8 cellular contexts compared by ENCODE assay signal in genomic region chr12:103877934-103878510, GRCh38. TPM values are rescaled to one million over a fixed set of nuclear protein-coding genes. Genes with fewer than 3 reads are reported as not detected.
DNase-seq lines count a peak whose midpoint lies in the region; ATAC-seq, FAIRE-seq and TF ChIP-seq lines count a peak whose summit lies in the region.

No MANE protein-coding gene starts in this region.

- H3K9ac ChIP-seq in Loucy (ENCODE audit: low read depth, low read length, poor library complexity, severe bottlenecking) = peak overlapping the region; percentile 31

- CTCF ChIA-PET in RWPE1 (lab: Yijun Ruan, JAX) = interaction anchor here (0.6 to 1.1 kb wide), 3 partner anchors 107 to 1005 kb away, joined by 3 read pairs; no protein-coding TSS in a partner anchor

- H3K9me2 ChIP-seq in Loucy (replicated peaks; ENCODE audit: low read depth, low read length) = no peaks in the 10 kb centered on the region

- peak overlapping the region; percentile 50 for H3K4me3 ChIP-seq in Loucy (ENCODE audit: low read length, poor library complexity, severe bottlenecking)
- no peak overlapping the region for H3K4me3 ChIP-seq in prostate gland

- no peaks in the 10 kb centered on the region for H3K36me3 ChIP-seq in Loucy (ENCODE audit: insufficient read depth, low read length)
- no peaks in the 10 kb centered on the region for H3K36me3 ChIP-seq in prostate gland

- DNase-seq in GM12891 (ENCODE audit: insufficient read length, low spot score) = peak; percentile 26
- DNase-seq in RWPE1 (ENCODE audit: low spot score) = peak; percentile 81
- peak; percentile 14 for DNase-seq in activated effector memory CD4-positive, alpha-beta T cell treated with Interleukin-2 at 50 U/mL for 16 hours
- peak; percentile 38 for DNase-seq in globus pallidus (ENCODE audit: low spot score)
- DNase-seq in prostate gland (ENCODE audit: low spot score) = peak; percentile 70

- no peak for ATAC-seq in GM18907 (IDR thresholded peaks at IDR 0.05; ENCODE audit: unreplicated experiment)

- peak overlapping the region; percentile 69 for H3K4me2 ChIP-seq in Loucy (ENCODE audit: low read depth, low read length, poor library complexity, severe bottlenecking)

- H3K79me2 ChIP-seq in Loucy (ENCODE audit: insufficient read depth, low read length) = no peaks in the 10 kb centered on the region

- H3K27ac ChIP-seq in RWPE1 = no peak overlapping the region
- H3K27ac ChIP-seq in prostate gland = no peak overlapping the region

- TF ChIP-seq CTCF in Loucy (conservative IDR thresholded peaks at IDR 0.05; ENCODE audit: low read length) (peak; percentile 87), RWPE1 (conservative IDR thresholded peaks at IDR 0.05; ENCODE audit: low read depth) (peak; percentile 79), prostate gland (IDR thresholded peaks at IDR 0.05) (peak; percentile 46 to 70 (median 68))

- H3K9me3 ChIP-seq in Loucy (ENCODE audit: insufficient read depth, low read depth, low read length) (no peaks in the 10 kb centered on the region), prostate gland (no peaks in the 10 kb centered on the region)

- H3K4me1 ChIP-seq in Loucy (ENCODE audit: insufficient read depth, low read length, poor library complexity, severe bottlenecking) (peaks cover 46% of the 10 kb centered on the region), prostate gland (replicated peaks) (no peaks in the 10 kb centered on the region)

- H4K20me1 ChIP-seq in Loucy (ENCODE audit: insufficient read depth, low read length, poor library complexity, severe bottlenecking) = no peaks in the 10 kb centered on the region

- POLR2A ChIA-PET in RWPE1 (lab: Yijun Ruan, JAX; ENCODE audit: low non-redundant PET) = no interaction called here

- peak; percentile 32 for FAIRE-seq in A204.1 (lab: Jason Lieb, UNC)
- FAIRE-seq in GM12891 (lab: Jason Lieb, UNC) = peak; percentile 91

- 0 out of 2 replicates have a peak, but pooled peaks cover 3% of the 10 kb centered on the region for H3F3A ChIP-seq in Loucy (ENCODE audit: low read depth)

- TF ChIP-seq POLR2A in GM12891 (IDR thresholded peaks at IDR 0.05; ENCODE audit: low read depth, low read length) (no peak), prostate gland (IDR thresholded peaks at IDR 0.05) (no peak)

- peak overlapping the region; percentile 74 for H2AFZ ChIP-seq in Loucy (ENCODE audit: low read length)

- intact Hi-C loops in prostate gland (cut with DNase I) = loop anchor here (5.0 kb wide), 1 partner anchor 229 kb away; no protein-coding TSS in a partner anchor

- 20% methylated on average over 5 of the region's 5 CpGs for WGBS in prostate gland

- H3K27me3 ChIP-seq in Loucy (ENCODE audit: insufficient read depth, low read length, poor library complexity, severe bottlenecking) (no peaks in the 10 kb centered on the region), prostate gland (replicated peaks; ENCODE audit: insufficient read depth) (no peaks in the 10 kb centered on the region)

TF ChIP-seq in GM12891, 5 proteins besides CTCF, POLR2A, EP300 and RAD21:
- no peak for TF ChIP-seq TAF1 (IDR thresholded peaks at IDR 0.05; ENCODE audit: low read depth, low read length)
- TF ChIP-seq POLR2AphosphoS5 (IDR thresholded peaks at IDR 0.05; ENCODE audit: low read depth, low read length) = no peak
- no peak for TF ChIP-seq PAX5 (IDR thresholded peaks at IDR 0.05; ENCODE audit: insufficient read depth, low read length, severe bottlenecking)
- TF ChIP-seq POU2F2 (IDR thresholded peaks at IDR 0.05; ENCODE audit: low read depth, low read length) = no peak
- no peak for TF ChIP-seq SPI1 (IDR thresholded peaks at IDR 0.05; ENCODE audit: low read depth, low read length)

RNA-seq across cellular contexts. Expression of gene NT5DC3, which starts 37.0 kb away (rescaled TPM):
- polyA plus RNA-seq in GM12891 (2012; ENCODE audit: low read depth, missing spikeins) = 1.4 TPM
- total RNA-seq in prostate gland = 10 to 100 TPM; 12.4 to 29.7 TPM

RNA-seq across cellular contexts. Expression of gene HSP90B1, which starts 52.2 kb away (rescaled TPM):
- polyA plus RNA-seq in GM12891 (2012; ENCODE audit: low read depth, missing spikeins) = 375 TPM
- 100 to 1,000 TPM; 300 to 652 TPM for total RNA-seq in prostate gland

Comparison
In these comparisons a context has a peak if more than half of its experiments do, and no peak if none do; other contexts are left out.
1. DNase-seq: peak in every context shown above with its lines; median percentile 81 in RWPE1; 70 in prostate gland; 38 in globus pallidus; 26 in GM12891; 14 in activated effector memory CD4-positive, alpha-beta T cell treated with Interleukin-2 at 50 U/mL for 16 hours.